11 cellular contexts compared by ENCODE assay signal in genomic region chr1:227343727-227344551, GRCh38. TPM values are rescaled to one million over a fixed set of nuclear protein-coding genes. Genes with fewer than 3 reads are reported as not detected.
DNase-seq lines count a peak whose midpoint lies in the region; ATAC-seq and TF ChIP-seq lines count a peak whose summit lies in the region.
"Had no signal": no experiment of that assay in that cellular context is flagged by ENCODE, and none has a peak within 500 bp of the region (broad histone marks: within the 10 kb centered on the region; RNA-seq: fewer than 3 reads in every experiment).

No MANE protein-coding gene starts in this region.

- no peaks in the 10 kb centered on the region for H3K79me2 ChIP-seq in Karpas-422 (ENCODE audit: low read length)

- no peaks in the 10 kb centered on the region for H3K36me3 ChIP-seq in Karpas-422 (ENCODE audit: insufficient read depth, low read length)

- no peak for TF ChIP-seq CTCF in cardiac fibroblast (IDR thresholded peaks at IDR 0.05; ENCODE audit: low read depth, low read length)

- H3K9me2 ChIP-seq in Karpas-422 (replicated peaks; ENCODE audit: insufficient read depth, low read length) = no peaks in the 10 kb centered on the region

- no peak overlapping the region for H3K9ac ChIP-seq in Karpas-422 (ENCODE audit: low read length)

- DNase-seq in AG08395 (ENCODE audit: low spot score) (peak; percentile 86), LHCN-M2 (ENCODE audit: low read depth) (peak; percentile 91), cardiac fibroblast (ENCODE audit: low read depth in 2 of 2) (peak; percentile 91 to 96), lung microvascular endothelial cell (ENCODE audit: low read depth in 2 of 2) (peak; percentile 14 to 76), Karpas-422 (no peak), erythroblast (lab: John Stamatoyannopoulos, UW) (no peak)
- DNase-seq in activated CD8-positive, alpha-beta memory T cell treated with anti-CD3 and anti-CD28 coated beads, Interleukin-2, amount 50 U/mL, for 4 hours = no peak
- DNase-seq in stimulated activated naive CD8-positive, alpha-beta T cell treated with anti-CD3 and anti-CD28 coated beads, Interleukin-15, Interleukin-2, amounts not matched to agents 100 U/mL and 50 U/mL, for 24 hours = no peak
- DNase-seq: activated CD4-positive, alpha-beta T cell treated with anti-CD3 and anti-CD28 coated beads, Interleukin-2, amount 50 U/mL, for 1 hour; CD4-positive, CD25-positive, alpha-beta regulatory T cell; glutamatergic neuron had no signal

- H3K4me3 ChIP-seq in cardiac fibroblast (replicated peaks in 1 of 2; ENCODE audit: low read depth in 2 of 2, low read length in 2 of 2) (no peak overlapping the region), Karpas-422 (ENCODE audit: low read length) (no peak overlapping the region)

- H3K27ac ChIP-seq in Karpas-422 (ENCODE audit: low read length) = no peak overlapping the region

- no peak for ATAC-seq in stimulated activated naive CD8-positive, alpha-beta T cell treated with anti-CD3 and anti-CD28 coated beads, Interleukin-15, Interleukin-2, amounts not matched to agents 100 U/mL and 50 U/mL, for 24 hours

- no peaks in the 10 kb centered on the region for H3K9me3 ChIP-seq in Karpas-422 (ENCODE audit: low read length)

- no peaks in the 10 kb centered on the region for H4K20me1 ChIP-seq in Karpas-422 (ENCODE audit: insufficient read depth, low read depth, low read length)

- no peaks in the 10 kb centered on the region; the same call in 1 of the 2 replicates for H3K27me3 ChIP-seq in Karpas-422 (ENCODE audit: low read length)

- no peak for TF ChIP-seq POLR2A in erythroblast (IDR thresholded peaks at IDR 0.05; ENCODE audit: low read length)

- no peak overlapping the region for H3K4me2 ChIP-seq in Karpas-422 (ENCODE audit: low read depth, low read length, poor library complexity, severe bottlenecking)

- no peaks in the 10 kb centered on the region for H3K4me1 ChIP-seq in Karpas-422 (ENCODE audit: low read length)

- no peak overlapping the region for H2AFZ ChIP-seq in Karpas-422 (ENCODE audit: low read length)

RNA-seq across cellular contexts. Expression of gene CDC42BPA, which starts 25.6 kb away (rescaled TPM):
- total RNA-seq in LHCN-M2 (2014; rRNA removed) (29.8 and 38.2 TPM in 2 replicates), lung microvascular endothelial cell (51.6 and 79.2 TPM in 2 replicates)
- 10.2 TPM for polyA plus RNA-seq in LHCN-M2 (2012)
- total RNA-seq in Karpas-422 (2014; rRNA removed; shearing (Covaris generic); ENCODE audit: low replicate concordance) = not detected in 2 replicates

Comparison
In these comparisons a context has a peak if more than half of its experiments do, and no peak if none do; other contexts are left out.
1. DNase-seq: peak in AG08395 (single experiment), LHCN-M2 (single experiment), cardiac fibroblast (2 of 2) and lung microvascular endothelial cell (2 of 2); none in Karpas-422 (single experiment), activated CD8-positive, alpha-beta memory T cell treated with anti-CD3 and anti-CD28 coated beads, Interleukin-2, amount 50 U/mL, for 4 hours (single experiment), stimulated activated naive CD8-positive, alpha-beta T cell treated with anti-CD3 and anti-CD28 coated beads, Interleukin-15, Interleukin-2, amounts not matched to agents 100 U/mL and 50 U/mL, for 24 hours (single experiment) and erythroblast (0 of 2).
2. RNA of gene CDC42BPA, which starts 25.6 kb away (total RNA-seq): 51.6 to 79.2 TPM in lung microvascular endothelial cell and 29.8 to 38.2 TPM in LHCN-M2; not detected in Karpas-422; every median in the first group is over 10 times any median in the second.